In genomic region chr12:66269757-66270383, GRCh38 we compare ENCODE assay signal across 8 cellular contexts. TPM values are rescaled to one million over a fixed set of nuclear protein-coding genes. Genes with fewer than 3 reads are reported as not detected.
DNase-seq lines count a peak whose midpoint lies in the region; ATAC-seq and TF ChIP-seq lines count a peak whose summit lies in the region.

No MANE protein-coding gene starts in this region.

- ATAC-seq in GM18861 (IDR thresholded peaks at IDR 0.05; ENCODE audit: unreplicated experiment) (no peak), HG02884 (IDR thresholded peaks at IDR 0.05; ENCODE audit: unreplicated experiment) (no peak)

- in situ Hi-C loops in GM13976 (cut with MboI; ENCODE audit: low sequenced_read_pairs, unreplicated experiment), result loop anchor here (10.0 kb wide), 1 partner anchor 425 kb away; no protein-coding TSS in a partner anchor

- peak; percentile 33 for TF ChIP-seq CTCF in GM13976 (IDR thresholded peaks at IDR 0.05; ENCODE audit: borderline replicate concordance, control extremely low read depth, extremely low read depth, insufficient read depth, missing control alignments)

- DNase-seq in Ammon's horn (ENCODE audit: low spot score) (peak; percentile 75), GM13976 (ENCODE audit: low spot score) (peak; percentile 40), KG1 (lab: John Stamatoyannopoulos, UW) (peak; percentile 39), RKO (ENCODE audit: low spot score) (peak; percentile 64), lung microvascular endothelial cell (ENCODE audit: low read depth in 2 of 2) (peak; percentile 51 to 59)
- DNase-seq in effector CD4-positive, alpha-beta T cell, result peak; percentile 7

RNA-seq across cellular contexts. Expression of gene HELB, which starts 32.4 kb away (rescaled TPM):
- total RNA-seq in lung microvascular endothelial cell, result 1.1 and 1.2 TPM in 2 replicates

Comparison
In these comparisons a context has a peak if more than half of its experiments do, and no peak if none do; other contexts are left out.
1. DNase-seq: peak in every context shown above with its lines; median percentile 75 in Ammon's horn; 64 in RKO; 55 in lung microvascular endothelial cell; 40 in GM13976; 39 in KG1; 7 in effector CD4-positive, alpha-beta T cell.